Comparison of ENCODE assay signal across 2 cellular contexts in genomic region chr16:31128711-31129567, GRCh38.
TF ChIP-seq lines count a peak whose summit lies in the region.

No MANE protein-coding gene starts in this region.

TF ChIP-seq in liver, 16 proteins besides CTCF, POLR2A, EP300 and RAD21:
- TF ChIP-seq TAF1 (conservative IDR thresholded peaks at IDR 0.05) (no peak), SP1 (IDR thresholded peaks at IDR 0.05) (peak; percentile 22), JUND (IDR thresholded peaks at IDR 0.05) (no peak)
TF ChIP-seq in liver: peak in this region for 1.

TF ChIP-seq in HepG2, 621 proteins besides CTCF, POLR2A, EP300 and RAD21:
- TF ChIP-seq FLYWCH1 (CRISPR knock-in tag; IDR thresholded peaks at IDR 0.05) (no peak), KLF11 (CRISPR knock-in tag; IDR thresholded peaks at IDR 0.05) (no peak), KDM4B (CRISPR knock-in tag; IDR thresholded peaks at IDR 0.05) (no peak)
